34 cellular contexts compared by ENCODE assay signal in genomic region chr5:162372265-162372664, GRCh38.
DNase-seq lines count a peak whose midpoint lies in the region; TF ChIP-seq lines count a peak whose summit lies in the region.
"Had no signal": no experiment of that assay in that cellular context is flagged by ENCODE, and none has a peak within 500 bp of the region (broad histone marks: within the 10 kb centered on the region; RNA-seq: fewer than 3 reads in every experiment).

No MANE protein-coding gene starts in this region.

- H3K36me3 ChIP-seq in NT2/D1 (ENCODE audit: insufficient read depth, insufficient read length, low read length) (no peaks in the 10 kb centered on the region), endodermal cell (ENCODE audit: control insufficient read depth, insufficient read depth, low read length) (no peaks in the 10 kb centered on the region), mesendoderm (ENCODE audit: control insufficient read depth, insufficient read depth, low read length) (no peaks in the 10 kb centered on the region), tibial nerve (no peaks in the 10 kb centered on the region)
- H3K36me3 ChIP-seq: left lung, sigmoid colon had no signal

- H3K4me3 Mint-ChIP-seq in endodermal cell (no peak overlapping the region), nephron progenitor cell (no peak overlapping the region)
- H3K4me3 Mint-ChIP-seq: activated CD4-positive, alpha-beta memory T cell treated with anti-CD3 and anti-CD28 coated beads for 36 hours; activated naive CD4-positive, alpha-beta T cell treated with anti-CD3 and anti-CD28 coated beads for 36 hours; activated T-helper 1 cell treated with anti-CD3 and anti-CD28 coated beads, Interleukin-12 subunit alpha, Interleukin-12 subunit beta, Interleukin-2, Interleukin-4 antibody, amounts not matched to agents 30 ng/mL and 10 ng/mL and 1 ng/mL, durations not matched to agents 14 hours and 24 hours and 36 hours; CD14-positive monocyte; mesothelial cell of epicardium; naive thymus-derived CD4-positive, alpha-beta T cell; stimulated activated effector memory CD8-positive, alpha-beta T cell treated with anti-CD3 and anti-CD28 coated beads, Interleukin-12 subunit alpha, Interleukin-12 subunit beta, amount 100 ng/mL, for 72 hours had no signal

- H3K27ac Mint-ChIP-seq in endodermal cell, result no peak overlapping the region
- H3K27ac Mint-ChIP-seq in nephron progenitor cell, result no peak overlapping the region
- H3K27ac Mint-ChIP-seq: activated CD4-positive, alpha-beta memory T cell treated with anti-CD3 and anti-CD28 coated beads for 36 hours; activated naive CD4-positive, alpha-beta T cell treated with anti-CD3 and anti-CD28 coated beads for 36 hours; activated T-helper 1 cell treated with anti-CD3 and anti-CD28 coated beads, Interleukin-12 subunit alpha, Interleukin-12 subunit beta, Interleukin-2, Interleukin-4 antibody, amounts not matched to agents 30 ng/mL and 10 ng/mL and 1 ng/mL, durations not matched to agents 14 hours and 24 hours and 36 hours; CD14-positive monocyte; mesothelial cell of epicardium; naive thymus-derived CD4-positive, alpha-beta T cell; stimulated activated effector memory CD8-positive, alpha-beta T cell treated with anti-CD3 and anti-CD28 coated beads, Interleukin-12 subunit alpha, Interleukin-12 subunit beta, amount 100 ng/mL, for 72 hours had no signal

- peaks cover 33% of the 10 kb centered on the region for H3K9me3 Mint-ChIP-seq in endodermal cell
- peaks cover 26% of the 10 kb centered on the region for H3K9me3 Mint-ChIP-seq in nephron progenitor cell

- H3K27me3 ChIP-seq in NT2/D1 (ENCODE audit: insufficient read depth, insufficient read length) (no peaks in the 10 kb centered on the region), endodermal cell (ENCODE audit: control insufficient read depth, insufficient read depth, low read length, poor library complexity, severe bottlenecking) (no peaks in the 10 kb centered on the region), mesendoderm (ENCODE audit: insufficient read depth, low read length, poor library complexity) (no peaks in the 10 kb centered on the region), tibial nerve (no peaks in the 10 kb centered on the region)
- H3K27me3 ChIP-seq: body of pancreas, dorsolateral prefrontal cortex, left lung, sigmoid colon had no signal

- H3K4me1 Mint-ChIP-seq in endodermal cell (no peaks in the 10 kb centered on the region), nephron progenitor cell (no peaks in the 10 kb centered on the region)
- H3K4me1 Mint-ChIP-seq: CD14-positive monocyte; mesothelial cell of epicardium; naive thymus-derived CD4-positive, alpha-beta T cell; stimulated activated effector memory CD8-positive, alpha-beta T cell treated with anti-CD3 and anti-CD28 coated beads, Interleukin-12 subunit alpha, Interleukin-12 subunit beta, amount 100 ng/mL, for 72 hours had no signal

- peak overlapping the region; percentile 71 for H3K27ac ChIP-seq in endodermal cell (ENCODE audit: low read depth, low read length)
- no peak overlapping the region for H3K27ac ChIP-seq in mesendoderm (ENCODE audit: low read depth, low read length)
- H3K27ac ChIP-seq in tibial nerve, result no peak overlapping the region
- H3K27ac ChIP-seq: 22Rv1, body of pancreas, dorsolateral prefrontal cortex, left lung, psoas muscle, sigmoid colon had no signal

- no peak overlapping the region for H2BK5ac ChIP-seq in mesendoderm (ENCODE audit: low read length)

- no peak overlapping the region for H3K4me2 ChIP-seq in mesendoderm (ENCODE audit: low read length)

- no peak overlapping the region for H3K18ac ChIP-seq in mesendoderm (ENCODE audit: low read length)

- no peak for TF ChIP-seq EP300 in tibial nerve (IDR thresholded peaks at IDR 0.05)

- H4K5ac ChIP-seq in mesendoderm (ENCODE audit: low read length), result no peak overlapping the region

- H3K79me1 ChIP-seq in mesendoderm (ENCODE audit: low read length), result no peaks in the 10 kb centered on the region

- H2BK15ac ChIP-seq in mesendoderm (replicated peaks; ENCODE audit: low read depth), result no peak overlapping the region

- no peak overlapping the region for H2AK5ac ChIP-seq in mesendoderm (ENCODE audit: low read length)

- peak; percentile 17 for DNase-seq in Ammon's horn (ENCODE audit: low spot score)
- peak; percentile 22 for DNase-seq in NT2/D1 (ENCODE audit: low read depth, low spot score)
- peak; percentile 60 for DNase-seq in endodermal cell
- DNase-seq in mesendoderm, result peak; percentile 37
- no peak for DNase-seq in tibial nerve (ENCODE audit: low spot score in 2 of 2)
- DNase-seq in nephron progenitor cell, result no peak
- no peak for DNase-seq in T1000 (lab: John Stamatoyannopoulos, UW)
- DNase-seq in A172 (ENCODE audit: low spot score), result no peak
- DNase-seq: activated CD4-positive, alpha-beta memory T cell treated with anti-CD3 and anti-CD28 coated beads for 36 hours; activated CD4-positive, alpha-beta T cell treated with anti-CD3 and anti-CD28 coated beads for 1 hour; activated naive CD4-positive, alpha-beta T cell treated with anti-CD3 and anti-CD28 coated beads for 36 hours; body of pancreas; Calu3; cerebellar nuclear complex; DMS79; dorsolateral prefrontal cortex; GF-D8; left lung; naive thymus-derived CD4-positive, alpha-beta T cell; NCI-H1417; NCI-H2029; NCI-H524; NK-92 treated with Interleukin-12 subunit alpha and Interleukin-12 subunit beta, amount 100 ng/mL, for 24 hours; occipital lobe; psoas muscle; Right ventricle myocardium superior; sigmoid colon; stimulated activated CD4-positive, alpha-beta T cell treated with anti-CD3 and anti-CD28 coated beads, Interleukin-15, amount 100 ng/mL, for 24 hours; trophoblast cell had no signal

- H3K9me3 ChIP-seq in NT2/D1 (ENCODE audit: insufficient read depth, low read length), result peaks cover 13% of the 10 kb centered on the region; the same call in 1 of the 2 replicates
- H3K9me3 ChIP-seq in endodermal cell (ENCODE audit: control insufficient read depth, low read length), result peaks cover 20% of the 10 kb centered on the region
- H3K9me3 ChIP-seq in tibial nerve, result peaks cover 0 to 10% (median 0%) of the 10 kb centered on the region in 4 donors
- H3K9me3 ChIP-seq: body of pancreas, psoas muscle, sigmoid colon had no signal

- H3K56ac ChIP-seq in mesendoderm (ENCODE audit: low read length), result no peak overlapping the region

- H3K27me3 Mint-ChIP-seq in endodermal cell (ENCODE audit: insufficient read depth) (no peaks in the 10 kb centered on the region), nephron progenitor cell (ENCODE audit: low read depth, poor library complexity) (no peaks in the 10 kb centered on the region)
- H3K27me3 Mint-ChIP-seq: activated CD4-positive, alpha-beta memory T cell treated with anti-CD3 and anti-CD28 coated beads for 36 hours; naive thymus-derived CD4-positive, alpha-beta T cell had no signal

- no peak overlapping the region for H3K4ac ChIP-seq in mesendoderm (ENCODE audit: low read depth, low read length)

- H2BK120ac ChIP-seq in mesendoderm (ENCODE audit: low read depth, low read length), result no peak overlapping the region

- H3K4me1 ChIP-seq in NT2/D1 (ENCODE audit: insufficient read depth, insufficient read length), result no peaks in the 10 kb centered on the region
- no peaks in the 10 kb centered on the region for H3K4me1 ChIP-seq in endodermal cell (ENCODE audit: control insufficient read depth, insufficient read depth, low read length)
- no peaks in the 10 kb centered on the region for H3K4me1 ChIP-seq in mesendoderm (ENCODE audit: control insufficient read depth, low read depth, low read length)
- peaks cover 0 to 4% (median 0%) of the 10 kb centered on the region in 4 donors for H3K4me1 ChIP-seq in tibial nerve
- H3K4me1 ChIP-seq: body of pancreas, left lung, psoas muscle, sigmoid colon had no signal

- H3K9ac ChIP-seq in NT2/D1 (ENCODE audit: insufficient read length, low read depth) (no peak overlapping the region), endodermal cell (ENCODE audit: extremely low read depth, low read length, poor library complexity, severe bottlenecking) (no peak overlapping the region), mesendoderm (ENCODE audit: low read length) (no peak overlapping the region)

- H3K4me3 ChIP-seq in NT2/D1 (ENCODE audit: insufficient read length, low read depth), result no peak overlapping the region
- no peak overlapping the region for H3K4me3 ChIP-seq in endodermal cell (ENCODE audit: low read length)
- H3K4me3 ChIP-seq in mesendoderm (ENCODE audit: low read length), result no peak overlapping the region
- H3K4me3 ChIP-seq in tibial nerve, result peak overlapping the region in 1 of 4 donors; percentile 2
- H3K4me3 ChIP-seq: body of pancreas, left lung, psoas muscle, sigmoid colon had no signal

- no peak overlapping the region for H3K23ac ChIP-seq in mesendoderm (ENCODE audit: low read length)

- H3K36me3 Mint-ChIP-seq in endodermal cell (ENCODE audit: low read depth), result peaks cover 20% of the 10 kb centered on the region
- H3K36me3 Mint-ChIP-seq in nephron progenitor cell (ENCODE audit: low read depth), result peaks cover 4% of the 10 kb centered on the region
- H3K36me3 Mint-ChIP-seq: activated CD4-positive, alpha-beta memory T cell treated with anti-CD3 and anti-CD28 coated beads for 36 hours; CD14-positive monocyte; mesothelial cell of epicardium; naive thymus-derived CD4-positive, alpha-beta T cell; stimulated activated effector memory CD8-positive, alpha-beta T cell treated with anti-CD3 and anti-CD28 coated beads, Interleukin-12 subunit alpha, Interleukin-12 subunit beta, amount 100 ng/mL, for 72 hours had no signal

- 50 to 63% methylated on average over 2 to 3 of the region's 3 CpGs for WGBS in endodermal cell (ENCODE audit: insufficient coverage in 1 of 2, insufficient read length in 1 of 2), 2 experiments
- WGBS in mesendoderm (ENCODE audit: extremely low coverage, insufficient coverage, low lambda C conversion rate), result no CpG with 5 or more reads among the region's 3 CpGs
- WGBS in tibial nerve, 2 donors, result 28 to 33% methylated on average over 3 of the region's 3 CpGs

- TF ChIP-seq CTCF in endodermal cell (conservative IDR thresholded peaks at IDR 0.05) (no peak), tibial nerve (IDR thresholded peaks at IDR 0.05) (no peak), nephron progenitor cell (IDR thresholded peaks at IDR 0.05) (no peak)

- no peak overlapping the region for H4K8ac ChIP-seq in mesendoderm (ENCODE audit: low read depth, low read length)

- no peaks in the 10 kb centered on the region for H3K79me2 ChIP-seq in mesendoderm (ENCODE audit: control insufficient read depth, insufficient read depth, low read length)

- no peak for TF ChIP-seq POLR2A in tibial nerve (IDR thresholded peaks at IDR 0.05)

Comparison
In these comparisons a context has a peak if more than half of its experiments do, and no peak if none do; other contexts are left out.
1. DNase-seq: peak in Ammon's horn (single experiment), NT2/D1 (single experiment), endodermal cell (single experiment) and mesendoderm (single experiment); none in tibial nerve (0 of 2), nephron progenitor cell (single experiment), T1000 (single experiment) and A172 (single experiment).